In genomic region chr19:52945652-52946321, GRCh38 we compare ENCODE assay signal across 21 cellular contexts. TPM values are rescaled to one million over a fixed set of nuclear protein-coding genes. Genes with fewer than 3 reads are reported as not detected.
DNase-seq lines count a peak whose midpoint lies in the region; ATAC-seq, FAIRE-seq and TF ChIP-seq lines count a peak whose summit lies in the region.
"Had no signal": no experiment of that assay in that cellular context is flagged by ENCODE, and none has a peak within 500 bp of the region (broad histone marks: within the 10 kb centered on the region; RNA-seq: fewer than 3 reads in every experiment).

No MANE protein-coding gene starts in this region.

- H3K9me3 ChIP-seq in H1 (ENCODE audit: insufficient read depth in 2 of 2, low read depth in 1 of 2, low read length in 1 of 2) = peaks cover 26 to 27% of the 10 kb centered on the region in 2 experiments
- H3K9me3 ChIP-seq: testis had no signal

- H3K4me1 ChIP-seq in H1 (replicated peaks in 1 of 4; ENCODE audit: control insufficient read depth in 3 of 4, insufficient read depth in 4 of 4, low read length in 3 of 4) (peaks cover 2 to 15% (median 11%) of the 10 kb centered on the region in 4 experiments; a peak in 5 of 7 replicates), mesendoderm (ENCODE audit: control insufficient read depth, low read depth, low read length) (no peaks in the 10 kb centered on the region)
- H3K4me1 ChIP-seq: BE2C, testis had no signal

- H3K14ac ChIP-seq in H1 (ENCODE audit: insufficient read length) = no peak overlapping the region

- H3K27ac Mint-ChIP-seq in type B pancreatic cell = peak overlapping the region; percentile 95
- H3K27ac Mint-ChIP-seq: activated B cell treated with CpG ODN at 0.5 μM for 24 hours; activated CD8-positive, alpha-beta T cell treated with anti-CD3 and anti-CD28 coated beads, Interleukin-2, amount 10 ng/mL, durations not matched to agents 7 days and 5 days; activated naive CD8-positive, alpha-beta T cell treated with anti-CD3 and anti-CD28 coated beads for 36 hours; activated T-cell treated with anti-CD3 and anti-CD28 coated beads, Interleukin-2, amount 50 U/mL, for 72 hours; T-cell had no signal

- H2BK5ac ChIP-seq in H1 (ENCODE audit: low read depth, low read length) = no peak overlapping the region
- H2BK5ac ChIP-seq in mesendoderm (ENCODE audit: low read length) = no peak overlapping the region

- H3K36me3 Mint-ChIP-seq in type B pancreatic cell = peaks cover 24% of the 10 kb centered on the region

- no peak for FAIRE-seq in H1 (lab: Jason Lieb, UNC)

- TF ChIP-seq EP300 in H1 (IDR thresholded peaks at IDR 0.05; ENCODE audit: borderline replicate concordance in 1 of 2, low read depth in 2 of 2, low read length in 2 of 2) = no peak

- peak overlapping the region; percentile 25 to 57 (median 36); a peak in 5 of 8 replicates for H3K4me3 ChIP-seq in H1 (ENCODE audit: extremely low read depth in 1 of 4, insufficient read depth in 2 of 4, low read depth in 3 of 4, low read length in 4 of 4)
- H3K4me3 ChIP-seq in mesendoderm (ENCODE audit: low read length) = no peak overlapping the region
- H3K4me3 ChIP-seq: mucosa of descending colon had no signal

- peak overlapping the region; percentile 52 for H4K91ac ChIP-seq in H1 (replicated peaks; ENCODE audit: insufficient read length, low read length)

- no peaks in the 10 kb centered on the region for H4K20me1 ChIP-seq in H1 (replicated peaks in 1 of 2; ENCODE audit: control insufficient read depth in 1 of 2, insufficient read depth in 2 of 2, low read length in 2 of 2)

- POLR2A ChIA-PET in H1 (lab: Charles Lee; ENCODE audit: partially characterized antibody) = interaction anchor here (0.7 to 3.3 kb wide), 4 partner anchors 11 to 284 kb away, joined by 4 to 16 read pairs (median 4); partner anchors contain the start of gene ZNF816

- ATAC-seq in GM19395 (IDR thresholded peaks at IDR 0.05; ENCODE audit: unreplicated experiment) = no peak
- no peak for ATAC-seq in omental fat pad (ENCODE audit: low FRiP score)
- ATAC-seq: activated CD8-positive, alpha-beta T cell treated with anti-CD3 and anti-CD28 coated beads, Interleukin-2, amount 10 ng/mL, durations not matched to agents 7 days and 5 days; activated T-cell treated with anti-CD3 and anti-CD28 coated beads, Interleukin-2, amount 50 U/mL, for 72 hours; mucosa of descending colon; T-cell had no signal

- H2AK5ac ChIP-seq in H1 (ENCODE audit: low read depth, low read length) (no peak overlapping the region), mesendoderm (ENCODE audit: low read length) (no peak overlapping the region)

- TF ChIP-seq CTCF in H1 (IDR thresholded peaks at IDR 0.05; ENCODE audit: control extremely low read depth in 1 of 3, insufficient read depth in 1 of 3, low read depth in 1 of 3, low read length in 3 of 3) (no peak), type B pancreatic cell (conservative IDR thresholded peaks at IDR 0.05) (no peak), omental fat pad (IDR thresholded peaks at IDR 0.05) (no peak)

- peaks cover 4 to 23% (median 10%) of the 10 kb centered on the region in 4 experiments; a peak in 6 of 8 replicates for H3K36me3 ChIP-seq in H1 (ENCODE audit: control insufficient read depth in 2 of 4, insufficient read depth in 4 of 4, low read length in 3 of 4)
- H3K36me3 ChIP-seq in mesendoderm (ENCODE audit: control insufficient read depth, insufficient read depth, low read length) = peaks cover 7% of the 10 kb centered on the region
- H3K36me3 ChIP-seq: BE2C had no signal

- H3K27me3 Mint-ChIP-seq in type B pancreatic cell = no peaks in the 10 kb centered on the region
- H3K27me3 Mint-ChIP-seq: activated B cell treated with CpG ODN at 0.5 μM for 24 hours; activated naive CD8-positive, alpha-beta T cell treated with anti-CD3 and anti-CD28 coated beads for 36 hours; T-cell had no signal

- H3K27me3 ChIP-seq in H1 (replicated peaks in 1 of 4; ENCODE audit: control insufficient read depth in 3 of 4, extremely low read depth in 1 of 4, insufficient read depth in 3 of 4, low read length in 3 of 4) (no peaks in the 10 kb centered on the region), mesendoderm (ENCODE audit: insufficient read depth, low read length, poor library complexity) (no peaks in the 10 kb centered on the region)
- H3K27me3 ChIP-seq: BE2C, heart left ventricle, testis had no signal

- peak; percentile 30 for DNase-seq in NCI-H2029 treated with DMSO at 0.1 percent for 48 hours (lab: John Stamatoyannopoulos, UW)
- DNase-seq in NCI-H2029 (lab: John Stamatoyannopoulos, UW) = no peak
- peak in 1 of 2 experiments; percentile 66 for DNase-seq in H1 (ENCODE audit: low read depth in 1 of 2, low spot score in 2 of 2)
- no peak for DNase-seq in mesendoderm
- DNase-seq in type B pancreatic cell (ENCODE audit: extremely low spot score, unreplicated experiment) = no peak
- no peak for DNase-seq in omental fat pad (ENCODE audit: low spot score)
- no peak for DNase-seq in medulla oblongata (ENCODE audit: extremely low spot score)
- DNase-seq: 8988T; activated B cell treated with CpG ODN at 0.5 μM for 24 hours; activated CD8-positive, alpha-beta T cell treated with anti-CD3 and anti-CD28 coated beads, Interleukin-2, amount 10 ng/mL, durations not matched to agents 7 days and 5 days; activated naive CD8-positive, alpha-beta T cell treated with anti-CD3 and anti-CD28 coated beads for 36 hours; activated T-cell treated with anti-CD3 and anti-CD28 coated beads, Interleukin-2, amount 50 U/mL, for 72 hours; DMS 273 treated with DMSO at 0.1 percent for 48 hours; GOT3; kidney glomerular epithelial cell; T-cell had no signal

- H3K79me2 ChIP-seq in H1 (ENCODE audit: control insufficient read depth in 1 of 2, insufficient read depth in 2 of 2, low read length in 2 of 2) = peaks cover 0 to 2% of the 10 kb centered on the region in 2 experiments; a peak in 1 of 4 replicates
- H3K79me2 ChIP-seq in mesendoderm (ENCODE audit: control insufficient read depth, insufficient read depth, low read length) = peaks cover 2% of the 10 kb centered on the region

- H2AFZ ChIP-seq in H1 (ENCODE audit: low read length) = no peak overlapping the region

- peaks cover 15% of the 10 kb centered on the region for H3K9me3 Mint-ChIP-seq in type B pancreatic cell

- H3K4ac ChIP-seq in H1 (replicated peaks; ENCODE audit: insufficient read length, low read depth, low read length) (no peak overlapping the region), mesendoderm (ENCODE audit: low read depth, low read length) (no peak overlapping the region)

- no peak for TF ChIP-seq POLR2A in H1 (IDR thresholded peaks at IDR 0.05; ENCODE audit: control extremely low read depth in 1 of 2, low read depth in 2 of 2, low read length in 2 of 2)

- H3K23me2 ChIP-seq in H1 (ENCODE audit: low read depth, low read length) = peaks cover 5% of the 10 kb centered on the region; the same call in 1 of the 2 replicates

- no peak overlapping the region for H4K5ac ChIP-seq in H1 (ENCODE audit: insufficient read length, low read depth, low read length)
- H4K5ac ChIP-seq in mesendoderm (ENCODE audit: low read length) = no peak overlapping the region

- H2BK12ac ChIP-seq in H1 (ENCODE audit: low read depth, low read length) = no peak overlapping the region

- peak overlapping the region; percentile 61 to 67 for H3K4me2 ChIP-seq in H1 (ENCODE audit: insufficient read depth in 1 of 2, low read depth in 2 of 2, low read length in 2 of 2)
- H3K4me2 ChIP-seq in mesendoderm (ENCODE audit: low read length) = no peak overlapping the region

- H3K18ac ChIP-seq in H1 (ENCODE audit: extremely low read depth, low read length) (no peak overlapping the region), mesendoderm (ENCODE audit: low read length) (peak overlapping the region; percentile 53)

- H2BK15ac ChIP-seq in H1 (ENCODE audit: low read length) (no peak overlapping the region), mesendoderm (replicated peaks; ENCODE audit: low read depth) (no peak overlapping the region)

- H3K9ac ChIP-seq in H1 (replicated peaks in 1 of 4; ENCODE audit: extremely low read depth in 1 of 4, low read depth in 3 of 4, low read length in 3 of 4) = no peak overlapping the region
- H3K9ac ChIP-seq in mesendoderm (ENCODE audit: low read length) = no peak overlapping the region

- H2BK20ac ChIP-seq in H1 (ENCODE audit: low read length) = no peak overlapping the region; the same call in 1 of the 2 replicates

- H3K27ac ChIP-seq in H1 (ENCODE audit: low read depth, low read length) = no peak overlapping the region
- peak overlapping the region; percentile 63 for H3K27ac ChIP-seq in mesendoderm (ENCODE audit: low read depth, low read length)
- H3K27ac ChIP-seq: testis had no signal

- H3K4me1 Mint-ChIP-seq in type B pancreatic cell (ENCODE audit: unreplicated experiment) = peaks cover 23% of the 10 kb centered on the region

- H4K8ac ChIP-seq in H1 (ENCODE audit: extremely low read depth, insufficient read depth, low read length) (no peak overlapping the region), mesendoderm (ENCODE audit: low read depth, low read length) (no peak overlapping the region)

- no peaks in the 10 kb centered on the region for H3K79me1 ChIP-seq in H1 (ENCODE audit: low read depth, low read length)
- H3K79me1 ChIP-seq in mesendoderm (ENCODE audit: low read length) = no peaks in the 10 kb centered on the region

- WGBS in H1 (ENCODE audit: extremely low coverage in 1 of 2, insufficient coverage in 1 of 2, insufficient read length in 1 of 2, insufficient replicate concordance in 2 of 2, low coverage in 1 of 2, low lambda C conversion rate in 2 of 2, missing lambda C conversion rate in 1 of 2), 2 experiments = 48% methylated on average over 24 of the region's 24 CpGs; no CpG with 5 or more reads in 1 of the 2 experiments
- no CpG with 5 or more reads among the region's 24 CpGs for WGBS in mesendoderm (ENCODE audit: extremely low coverage, insufficient coverage, low lambda C conversion rate)

- TF ChIP-seq RAD21 in H1 (IDR thresholded peaks at IDR 0.05 in 1 of 2, conservative IDR thresholded peaks at IDR 0.05 in 1 of 2; ENCODE audit: low read depth in 2 of 2, low read length in 2 of 2) = no peak

- CTCF ChIA-PET in H1 (lab: Charles Lee; ENCODE audit: partially characterized antibody) = interaction anchor here (1.1 kb wide), 1 partner anchor 65 kb away, joined by 3 read pairs; no protein-coding TSS in a partner anchor

- H2BK120ac ChIP-seq in H1 (replicated peaks; ENCODE audit: low read depth, low read length) (no peak overlapping the region), mesendoderm (ENCODE audit: low read depth, low read length) (no peak overlapping the region)

- peak overlapping the region; percentile 83 for H3K4me3 Mint-ChIP-seq in type B pancreatic cell
- H3K4me3 Mint-ChIP-seq: activated B cell treated with CpG ODN at 0.5 μM for 24 hours; activated CD8-positive, alpha-beta T cell treated with anti-CD3 and anti-CD28 coated beads, Interleukin-2, amount 10 ng/mL, durations not matched to agents 7 days and 5 days; activated naive CD8-positive, alpha-beta T cell treated with anti-CD3 and anti-CD28 coated beads for 36 hours; activated T-cell treated with anti-CD3 and anti-CD28 coated beads, Interleukin-2, amount 50 U/mL, for 72 hours; T-cell had no signal

- H3K56ac ChIP-seq in H1 (replicated peaks; ENCODE audit: insufficient read length, low read depth, low read length) (no peak overlapping the region), mesendoderm (ENCODE audit: low read length) (no peak overlapping the region)

- H3K23ac ChIP-seq in H1 (ENCODE audit: insufficient read length) (no peak overlapping the region), mesendoderm (ENCODE audit: low read length) (no peak overlapping the region)

RNA-seq across cellular contexts. Expression of gene ZNF816, which starts 16.9 kb away (rescaled TPM):
- total RNA-seq in H1 (2021; fragmentation: NEBNext Ultra II Directional; extraction: Animal tissue kit (Norgen Biotek cat#: 25700)) = 12.2 and 13.2 TPM in 2 replicates
- polyA plus RNA-seq in H1 (2011; rRNA removed) = 2.4 and 2.7 TPM in 2 replicates
- 4.5 TPM for polyA plus RNA-seq in H1 (2011; cell fraction: cytosol; rRNA removed)
- polyA plus RNA-seq in H1 (2011; cell fraction: nucleus; rRNA removed) = 2.7 TPM
- 4.8 to 10.1 TPM (median 5.3 TPM) in 4 replicates for polyA plus RNA-seq in H1 (2012, experiment 1 of 2)
- polyA plus RNA-seq in H1 (2012, experiment 2 of 2) = 1.4 TPM
- polyA plus RNA-seq in H1 (2013, experiment 1 of 2) = 7.3 TPM
- polyA plus RNA-seq in H1 (2013, experiment 2 of 2) = 6.4 TPM
- 12.2 and 21.9 TPM in 2 replicates for polyA minus RNA-seq in H1 (2011; rRNA and poly(A)+ RNA removed)
- polyA minus RNA-seq in H1 (2011; cell fraction: cytosol; rRNA and poly(A)+ RNA removed) = 12.7 TPM
- polyA minus RNA-seq in H1 (2011; cell fraction: nucleus; rRNA and poly(A)+ RNA removed) = 19.6 TPM
- 7.2 TPM for polyA plus RNA-seq in mesendoderm (2013, experiment 1 of 2)
- 8.0 TPM for polyA plus RNA-seq in mesendoderm (2013, experiment 2 of 2)
- total RNA-seq in type B pancreatic cell (ENCODE audit: low replicate concordance) = 17.2 and 18.1 TPM in 2 replicates
- 1 to 10 TPM; 3.1 to 7.6 (median 3.9) TPM for total RNA-seq in omental fat pad

RNA-seq across cellular contexts. Expression of gene ZNF888, which starts 22.6 kb away (rescaled TPM):
- 8.6 and 8.7 TPM in 2 replicates for total RNA-seq in H1 (2021; fragmentation: NEBNext Ultra II Directional; extraction: Animal tissue kit (Norgen Biotek cat#: 25700))
- 0.86 and 1.1 TPM in 2 replicates for polyA plus RNA-seq in H1 (2011; rRNA removed)
- polyA plus RNA-seq in H1 (2011; cell fraction: cytosol; rRNA removed) = 2.0 TPM
- 1.4 TPM for polyA plus RNA-seq in H1 (2011; cell fraction: nucleus; rRNA removed)
- 3.6 to 5.7 TPM (median 3.9 TPM) in 4 replicates for polyA plus RNA-seq in H1 (2012, experiment 1 of 2)
- polyA plus RNA-seq in H1 (2012, experiment 2 of 2) = 0.35 TPM
- polyA plus RNA-seq in H1 (2013, experiment 1 of 2) = 3.7 TPM
- 3.5 TPM for polyA plus RNA-seq in H1 (2013, experiment 2 of 2)
- polyA minus RNA-seq in H1 (2011; rRNA and poly(A)+ RNA removed) = 9.5 and 11.2 TPM in 2 replicates
- 7.4 TPM for polyA minus RNA-seq in H1 (2011; cell fraction: cytosol; rRNA and poly(A)+ RNA removed)
- polyA minus RNA-seq in H1 (2011; cell fraction: nucleus; rRNA and poly(A)+ RNA removed) = 6.6 TPM
- 4.5 TPM for polyA plus RNA-seq in mesendoderm (2013, experiment 1 of 2)
- polyA plus RNA-seq in mesendoderm (2013, experiment 2 of 2) = 4.4 TPM
- total RNA-seq in type B pancreatic cell (ENCODE audit: low replicate concordance) (8.9 and 12.5 TPM in 2 replicates), omental fat pad (1 to 10 TPM; 2.5 to 4.7 (median 3.3) TPM)

RNA-seq across cellular contexts. Expression of gene ZNF320, which starts 48.4 kb away (rescaled TPM):
- total RNA-seq in H1 (2021; fragmentation: NEBNext Ultra II Directional; extraction: Animal tissue kit (Norgen Biotek cat#: 25700)) = 22.7 and 26.8 TPM in 2 replicates
- polyA plus RNA-seq in H1 (2011; rRNA removed) = 20.6 and 20.8 TPM in 2 replicates
- polyA plus RNA-seq in H1 (2011; cell fraction: cytosol; rRNA removed) = 21.2 TPM
- polyA plus RNA-seq in H1 (2011; cell fraction: nucleus; rRNA removed) = 22.2 TPM
- polyA plus RNA-seq in H1 (2012, experiment 1 of 2) = 14.0 to 23.4 TPM (median 14.2 TPM) in 4 replicates
- polyA plus RNA-seq in H1 (2012, experiment 2 of 2) = 2.8 TPM
- 9.8 TPM for polyA plus RNA-seq in H1 (2013, experiment 1 of 2)
- polyA plus RNA-seq in H1 (2013, experiment 2 of 2) = 10.3 TPM
- polyA minus RNA-seq in H1 (2011; rRNA and poly(A)+ RNA removed) = 36.3 and 36.4 TPM in 2 replicates
- 21.6 TPM for polyA minus RNA-seq in H1 (2011; cell fraction: cytosol; rRNA and poly(A)+ RNA removed)
- 27.0 TPM for polyA minus RNA-seq in H1 (2011; cell fraction: nucleus; rRNA and poly(A)+ RNA removed)
- polyA plus RNA-seq in mesendoderm (2013, experiment 1 of 2) = 8.3 TPM
- polyA plus RNA-seq in mesendoderm (2013, experiment 2 of 2) = 8.6 TPM
- total RNA-seq in type B pancreatic cell (ENCODE audit: low replicate concordance) (30.4 and 33.5 TPM in 2 replicates), omental fat pad (10 to 100 TPM in 1 of 4 donors, 1 to 10 TPM in 3; 7.7 to 25.1 (median 8.3) TPM)
